1 cellular context compared by ENCODE assay signal in the genomic region with DNA sequence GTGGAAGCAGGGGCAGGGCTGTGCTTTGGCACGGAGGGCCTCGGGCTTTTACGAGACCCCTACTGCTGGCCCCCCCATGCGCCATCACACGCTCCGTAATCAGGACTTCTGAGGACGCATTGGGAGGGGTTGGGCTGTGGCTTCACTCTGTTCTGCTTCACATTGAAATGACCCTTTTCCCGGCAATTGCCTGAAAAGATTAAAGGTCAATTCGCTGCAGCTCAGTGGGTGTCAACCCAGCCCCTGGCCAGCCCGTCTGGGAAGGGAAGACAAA.
TF ChIP-seq lines count a peak whose summit lies in the region.

No MANE protein-coding gene starts in this region.

TF ChIP-seq in HepG2, 621 proteins besides CTCF, POLR2A, EP300 and RAD21:
- TF ChIP-seq, protein P1, sequence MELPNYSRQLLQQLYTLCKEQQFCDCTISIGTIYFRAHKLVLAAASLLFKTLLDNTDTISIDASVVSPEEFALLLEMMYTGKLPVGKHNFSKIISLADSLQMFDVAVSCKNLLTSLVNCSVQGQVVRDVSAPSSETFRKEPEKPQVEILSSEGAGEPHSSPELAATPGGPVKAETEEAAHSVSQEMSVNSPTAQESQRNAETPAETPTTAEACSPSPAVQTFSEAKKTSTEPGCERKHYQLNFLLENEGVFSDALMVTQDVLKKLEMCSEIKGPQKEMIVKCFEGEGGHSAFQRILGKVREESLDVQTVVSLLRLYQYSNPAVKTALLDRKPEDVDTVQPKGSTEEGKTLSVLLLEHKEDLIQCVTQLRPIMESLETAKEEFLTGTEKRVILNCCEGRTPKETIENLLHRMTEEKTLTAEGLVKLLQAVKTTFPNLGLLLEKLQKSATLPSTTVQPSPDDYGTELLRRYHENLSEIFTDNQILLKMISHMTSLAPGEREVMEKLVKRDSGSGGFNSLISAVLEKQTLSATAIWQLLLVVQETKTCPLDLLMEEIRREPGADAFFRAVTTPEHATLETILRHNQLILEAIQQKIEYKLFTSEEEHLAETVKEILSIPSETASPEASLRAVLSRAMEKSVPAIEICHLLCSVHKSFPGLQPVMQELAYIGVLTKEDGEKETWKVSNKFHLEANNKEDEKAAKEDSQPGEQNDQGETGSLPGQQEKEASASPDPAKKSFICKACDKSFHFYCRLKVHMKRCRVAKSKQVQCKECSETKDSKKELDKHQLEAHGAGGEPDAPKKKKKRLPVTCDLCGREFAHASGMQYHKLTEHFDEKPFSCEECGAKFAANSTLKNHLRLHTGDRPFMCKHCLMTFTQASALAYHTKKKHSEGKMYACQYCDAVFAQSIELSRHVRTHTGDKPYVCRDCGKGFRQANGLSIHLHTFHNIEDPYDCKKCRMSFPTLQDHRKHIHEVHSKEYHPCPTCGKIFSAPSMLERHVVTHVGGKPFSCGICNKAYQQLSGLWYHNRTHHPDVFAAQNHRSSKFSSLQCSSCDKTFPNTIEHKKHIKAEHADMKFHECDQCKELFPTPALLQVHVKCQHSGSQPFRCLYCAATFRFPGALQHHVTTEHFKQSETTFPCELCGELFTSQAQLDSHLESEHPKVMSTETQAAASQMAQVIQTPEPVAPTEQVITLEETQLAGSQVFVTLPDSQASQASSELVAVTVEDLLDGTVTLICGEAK (IDR thresholded peaks at IDR 0.05): no peak
- TF ChIP-seq, protein P1 (CRISPR knock-in tag; IDR thresholded peaks at IDR 0.05): no peak
- TF ChIP-seq PHB2 (IDR thresholded peaks at IDR 0.05; ENCODE audit: partially characterized antibody) (no peak), GLI4 (CRISPR knock-in tag; IDR thresholded peaks at IDR 0.05; ENCODE audit: borderline replicate concordance) (no peak), DRAP1 (CRISPR knock-in tag; IDR thresholded peaks at IDR 0.05) (no peak), ARNTL (CRISPR knock-in tag; IDR thresholded peaks at IDR 0.05) (no peak), HNF4A (CRISPR knock-in tag; IDR thresholded peaks at IDR 0.05) (peak; percentile 33; the same call in 1 of the 2 replicates), ESRRA (CRISPR knock-in tag; IDR thresholded peaks at IDR 0.05; ENCODE audit: low read depth) (peak; percentile 85), TBP (CRISPR knock-in tag; IDR thresholded peaks at IDR 0.05) (no peak), ZNF709 (CRISPR knock-in tag; IDR thresholded peaks at IDR 0.05) (no peak), ATF2 (CRISPR knock-in tag; IDR thresholded peaks at IDR 0.05) (no peak)
